Comparison of ENCODE assay signal across 12 cellular contexts in the genomic region with DNA sequence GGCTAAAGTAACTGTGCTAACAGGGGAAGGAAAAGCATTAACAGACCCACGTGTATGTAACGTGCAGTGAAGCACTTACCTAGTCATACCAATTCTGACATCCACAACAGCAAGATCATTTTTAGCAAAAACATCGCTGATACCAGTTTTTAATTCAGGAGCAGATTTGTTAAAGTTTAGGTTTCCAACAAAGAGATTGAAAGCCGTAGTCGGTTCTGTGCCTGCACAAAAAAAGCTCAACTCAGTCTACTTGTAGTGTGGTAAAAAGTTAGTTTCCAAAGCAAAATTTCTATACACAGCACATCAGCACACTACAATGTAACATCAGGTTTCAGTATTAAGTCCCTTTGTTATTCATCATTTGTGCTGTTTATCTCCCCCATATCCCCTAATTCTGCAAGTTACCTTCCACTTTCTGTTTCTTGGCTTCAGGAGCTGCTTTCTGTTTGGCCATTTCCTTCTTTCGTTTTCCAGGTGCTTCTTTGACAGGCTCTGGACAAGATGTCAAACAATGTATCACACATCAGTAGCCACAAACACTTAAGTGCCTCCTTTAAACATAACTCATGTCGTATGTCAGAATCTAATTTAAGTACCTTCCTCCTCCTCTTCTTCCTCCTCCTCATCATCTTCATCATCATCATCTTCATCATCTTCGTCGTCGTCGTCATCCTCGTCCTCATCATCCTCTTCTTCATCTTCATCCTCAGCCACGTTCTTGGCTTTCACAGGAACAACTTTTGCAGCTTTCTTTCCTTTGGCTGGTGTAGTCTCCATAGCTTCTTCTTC. TPM values are rescaled to one million over a fixed set of nuclear protein-coding genes. Genes with fewer than 3 reads are reported as not detected.
DNase-seq lines count a peak whose midpoint lies in the region; ATAC-seq and TF ChIP-seq lines count a peak whose summit lies in the region.
"Had no signal": no experiment of that assay in that cellular context is flagged by ENCODE, and none has a peak within 500 bp of the region (broad histone marks: within the 10 kb centered on the region; RNA-seq: fewer than 3 reads in every experiment).

No MANE protein-coding gene starts in this region.

- H3K4me1 Mint-ChIP-seq in activated CD8-positive, alpha-beta memory T cell treated with anti-CD3 and anti-CD28 coated beads, Interleukin-2, amount 10 ng/mL, durations not matched to agents 7 days and 5 days, result peaks cover 54% of the 10 kb centered on the region
- peaks cover 49% of the 10 kb centered on the region for H3K4me1 Mint-ChIP-seq in HFFc6 (ENCODE audit: low read depth)
- H3K4me1 Mint-ChIP-seq in activated naive CD8-positive, alpha-beta T cell treated with anti-CD3 and anti-CD28 coated beads, Interleukin-2, amount 50 U/mL, for 24 hours, result peaks cover 75% of the 10 kb centered on the region
- peaks cover 29% of the 10 kb centered on the region for H3K4me1 Mint-ChIP-seq in nephron

- H3K9me3 Mint-ChIP-seq in activated CD8-positive, alpha-beta memory T cell treated with anti-CD3 and anti-CD28 coated beads, Interleukin-2, amount 10 ng/mL, durations not matched to agents 7 days and 5 days (ENCODE audit: low read depth), result no peaks in the 10 kb centered on the region
- H3K9me3 Mint-ChIP-seq in HFFc6 (no peaks in the 10 kb centered on the region; the same call in 1 of the 2 replicates), nephron (no peaks in the 10 kb centered on the region)
- H3K9me3 Mint-ChIP-seq in activated naive CD8-positive, alpha-beta T cell treated with anti-CD3 and anti-CD28 coated beads, Interleukin-2, amount 50 U/mL, for 24 hours, result no peaks in the 10 kb centered on the region

- H3K4me3 Mint-ChIP-seq in activated CD8-positive, alpha-beta memory T cell treated with anti-CD3 and anti-CD28 coated beads, Interleukin-2, amount 10 ng/mL, durations not matched to agents 7 days and 5 days, result peak overlapping the region; percentile 44
- H3K4me3 Mint-ChIP-seq in HFFc6, result peak overlapping the region; percentile 23
- H3K4me3 Mint-ChIP-seq in activated naive CD8-positive, alpha-beta T cell treated with anti-CD3 and anti-CD28 coated beads, Interleukin-2, amount 50 U/mL, for 24 hours, result peak overlapping the region; percentile 98
- H3K4me3 Mint-ChIP-seq in nephron, result peak overlapping the region; percentile 46 to 77 (median 61)

- TF ChIP-seq CTCF in HFFc6 (IDR thresholded peaks at IDR 0.05) (no peak), nephron (IDR thresholded peaks at IDR 0.05; ENCODE audit: unreplicated experiment in 3 of 3) (no peak)

- DNase-seq in activated CD8-positive, alpha-beta memory T cell treated with anti-CD3 and anti-CD28 coated beads, Interleukin-2, amount 10 ng/mL, durations not matched to agents 7 days and 5 days, result no peak
- DNase-seq in activated CD8-positive, alpha-beta memory T cell treated with anti-CD3 and anti-CD28 coated beads for 24 hours, result no peak
- DNase-seq in HFFc6, result no peak
- DNase-seq in activated naive CD8-positive, alpha-beta T cell treated with anti-CD3 and anti-CD28 coated beads, Interleukin-2, amount 50 U/mL, for 24 hours, result no peak
- no peak for DNase-seq in NCI-H510A treated with DMSO at 0.1 percent for 48 hours (lab: John Stamatoyannopoulos, UW)
- DNase-seq in HuH-7.5 (ENCODE audit: low spot score), result no peak
- DNase-seq: DMS153, NCI-H2171, Right ventricle myocardium superior had no signal

- H3K27me3 Mint-ChIP-seq in activated CD8-positive, alpha-beta memory T cell treated with anti-CD3 and anti-CD28 coated beads, Interleukin-2, amount 10 ng/mL, durations not matched to agents 7 days and 5 days, result no peaks in the 10 kb centered on the region
- H3K27me3 Mint-ChIP-seq in HFFc6 (ENCODE audit: insufficient read depth) (peaks cover 6% of the 10 kb centered on the region), nephron (ENCODE audit: low read depth) (no peaks in the 10 kb centered on the region)
- no peaks in the 10 kb centered on the region for H3K27me3 Mint-ChIP-seq in activated naive CD8-positive, alpha-beta T cell treated with anti-CD3 and anti-CD28 coated beads, Interleukin-2, amount 50 U/mL, for 24 hours

- H3K27ac Mint-ChIP-seq in activated CD8-positive, alpha-beta memory T cell treated with anti-CD3 and anti-CD28 coated beads, Interleukin-2, amount 10 ng/mL, durations not matched to agents 7 days and 5 days, result peak overlapping the region; percentile 77
- H3K27ac Mint-ChIP-seq in HFFc6 (peak overlapping the region; percentile 32), nephron (peak overlapping the region in 1 of 3 experiments; percentile 3)
- H3K27ac Mint-ChIP-seq in activated naive CD8-positive, alpha-beta T cell treated with anti-CD3 and anti-CD28 coated beads, Interleukin-2, amount 50 U/mL, for 24 hours, result peak overlapping the region; percentile 90

- CTCF ChIA-PET in activated CD8-positive, alpha-beta memory T cell treated with anti-CD3 and anti-CD28 coated beads, Interleukin-2, amount 10 ng/mL, durations not matched to agents 7 days and 5 days (lab: Charles Lee), result interaction anchor here (1.0 to 5.7 kb wide), 3 partner anchors 7 to 57 kb away, joined by 5 to 50 read pairs (median 6); no protein-coding TSS in a partner anchor

- ATAC-seq in activated CD8-positive, alpha-beta memory T cell treated with anti-CD3 and anti-CD28 coated beads, Interleukin-2, amount 10 ng/mL, durations not matched to agents 7 days and 5 days, result no peak
- ATAC-seq in activated naive CD8-positive, alpha-beta T cell treated with anti-CD3 and anti-CD28 coated beads, Interleukin-2, amount 50 U/mL, for 24 hours, result no peak
- ATAC-seq in GM18873 (IDR thresholded peaks at IDR 0.05; ENCODE audit: low FRiP score, unreplicated experiment), result no peak
- ATAC-seq: HCT116 had no signal

- H3K36me3 Mint-ChIP-seq in activated CD8-positive, alpha-beta memory T cell treated with anti-CD3 and anti-CD28 coated beads, Interleukin-2, amount 10 ng/mL, durations not matched to agents 7 days and 5 days, result peaks cover 81% of the 10 kb centered on the region
- H3K36me3 Mint-ChIP-seq in HFFc6 (ENCODE audit: low read depth) (peaks cover 82% of the 10 kb centered on the region), nephron (ENCODE audit: low read depth) (peaks cover 77% of the 10 kb centered on the region)
- H3K36me3 Mint-ChIP-seq in activated naive CD8-positive, alpha-beta T cell treated with anti-CD3 and anti-CD28 coated beads, Interleukin-2, amount 50 U/mL, for 24 hours (ENCODE audit: low read depth), result peaks cover 89% of the 10 kb centered on the region

RNA-seq across cellular contexts. Expression of a gene that starts 4.0 kb away (rescaled TPM):
- total RNA-seq in activated CD8-positive, alpha-beta memory T cell treated with anti-CD3 and anti-CD28 coated beads, Interleukin-2, amount 10 ng/mL, durations not matched to agents 7 days and 5 days, result 100 to 1,000 TPM; 634 to 820 TPM
- 100 to 1,000 TPM; 503 to 649 (median 589) TPM for total RNA-seq in HFFc6 (2021; fragmentation: NEBNext Ultra II Directional; extraction: Animal tissue kit (Norgen Biotek cat#: 25700))

Comparison
In these comparisons a context has a peak if more than half of its experiments do, and no peak if none do; other contexts are left out.
1. H3K4me3 Mint-ChIP-seq: peak in every context shown above with its lines; median percentile 98 in activated naive CD8-positive, alpha-beta T cell treated with anti-CD3 and anti-CD28 coated beads, Interleukin-2, amount 50 U/mL, for 24 hours; 61 in nephron; 44 in activated CD8-positive, alpha-beta memory T cell treated with anti-CD3 and anti-CD28 coated beads, Interleukin-2, amount 10 ng/mL, durations not matched to agents 7 days and 5 days; 23 in HFFc6.